ENCODE assay signal across 14 cellular contexts in genomic region chr12:19025582-19025981, GRCh38.
DNase-seq lines count a peak whose midpoint lies in the region; ATAC-seq, FAIRE-seq and TF ChIP-seq lines count a peak whose summit lies in the region.
"Had no signal": no experiment of that assay in that cellular context is flagged by ENCODE, and none has a peak within 500 bp of the region (broad histone marks: within the 10 kb centered on the region; RNA-seq: fewer than 3 reads in every experiment).

No MANE protein-coding gene starts in this region.

- no peak overlapping the region for H3K27ac ChIP-seq in CD8-positive, alpha-beta T cell (ENCODE audit: low read depth, low read length)
- H3K27ac ChIP-seq: 22Rv1, C4-2B had no signal

- H3K4me1 Mint-ChIP-seq in activated naive CD4-positive, alpha-beta T cell treated with anti-CD3 and anti-CD28 coated beads, Interleukin-2, amount 50 U/mL, for 24 hours = no peaks in the 10 kb centered on the region
- H3K4me1 Mint-ChIP-seq in CD8-positive, alpha-beta T cell (ENCODE audit: low read depth) = no peaks in the 10 kb centered on the region

- H3K4me1 ChIP-seq in mucosa of descending colon (ENCODE audit: low read depth) = peaks cover 9% of the 10 kb centered on the region
- H3K4me1 ChIP-seq in CD8-positive, alpha-beta T cell (ENCODE audit: insufficient read depth, low read length) = no peaks in the 10 kb centered on the region

- no peaks in the 10 kb centered on the region for H3K36me3 Mint-ChIP-seq in activated naive CD4-positive, alpha-beta T cell treated with anti-CD3 and anti-CD28 coated beads, Interleukin-2, amount 50 U/mL, for 24 hours
- H3K36me3 Mint-ChIP-seq in activated naive CD4-positive, alpha-beta T cell treated with anti-CD3 and anti-CD28 coated beads, Interleukin-2, amount 50 U/mL, for 72 hours = no peaks in the 10 kb centered on the region
- H3K36me3 Mint-ChIP-seq in CD8-positive, alpha-beta T cell = no peaks in the 10 kb centered on the region

- no peaks in the 10 kb centered on the region for H3K27me3 ChIP-seq in bronchial epithelial cell (ENCODE audit: control insufficient read depth, insufficient read depth, low read length)
- no peaks in the 10 kb centered on the region for H3K27me3 ChIP-seq in CD8-positive, alpha-beta T cell (ENCODE audit: insufficient read depth, low read length)

- no peak for ATAC-seq in activated naive CD4-positive, alpha-beta T cell treated with anti-CD3 and anti-CD28 coated beads, Interleukin-2, amount 50 U/mL, for 72 hours
- ATAC-seq in mucosa of descending colon = peak; percentile 81
- no peak for ATAC-seq in CD8-positive, alpha-beta T cell

- H3K36me3 ChIP-seq in bronchial epithelial cell (ENCODE audit: control insufficient read depth, insufficient read depth, low read length) (no peaks in the 10 kb centered on the region), mucosa of descending colon (ENCODE audit: low read depth) (no peaks in the 10 kb centered on the region)
- no peaks in the 10 kb centered on the region for H3K36me3 ChIP-seq in CD8-positive, alpha-beta T cell (ENCODE audit: insufficient read depth, low read length)

- no peaks in the 10 kb centered on the region for H3K9me3 ChIP-seq in mucosa of descending colon
- H3K9me3 ChIP-seq in CD8-positive, alpha-beta T cell (ENCODE audit: low read length) = no peaks in the 10 kb centered on the region

- H3K27ac Mint-ChIP-seq in activated naive CD4-positive, alpha-beta T cell treated with anti-CD3 and anti-CD28 coated beads, Interleukin-2, amount 50 U/mL, for 24 hours = peak overlapping the region; percentile 65
- H3K27ac Mint-ChIP-seq in activated naive CD4-positive, alpha-beta T cell treated with anti-CD3 and anti-CD28 coated beads, Interleukin-2, amount 50 U/mL, for 72 hours = no peak overlapping the region
- no peak overlapping the region for H3K27ac Mint-ChIP-seq in CD8-positive, alpha-beta T cell

- DNase-seq in activated naive CD4-positive, alpha-beta T cell treated with anti-CD3 and anti-CD28 coated beads, Interleukin-2, amount 50 U/mL, for 72 hours (ENCODE audit: low spot score in 2 of 2) = no peak
- peak; percentile 16 for DNase-seq in bronchial epithelial cell (ENCODE audit: low read depth)
- DNase-seq in mucosa of descending colon = no peak
- DNase-seq in CD8-positive, alpha-beta T cell = no peak
- DNase-seq in hippocampal formation (lab: John Stamatoyannopoulos, UW) = no peak
- DNase-seq in NCI-H526 treated with DMSO at 0.1 percent for 48 hours (lab: John Stamatoyannopoulos, UW) = no peak
- no peak for DNase-seq in NCI-H226
- DNase-seq: COR-L47, HCEC 1CT, NCI-H774, SHP77 treated with DMSO at 0.1 percent for 48 hours had no signal

- H3K4me3 Mint-ChIP-seq in activated naive CD4-positive, alpha-beta T cell treated with anti-CD3 and anti-CD28 coated beads, Interleukin-2, amount 50 U/mL, for 24 hours = no peak overlapping the region
- H3K4me3 Mint-ChIP-seq in CD8-positive, alpha-beta T cell = no peak overlapping the region

- CTCF ChIA-PET in CD8-positive, alpha-beta T cell (lab: Charles Lee) = no interaction called here

- POLR2A ChIA-PET in CD8-positive, alpha-beta T cell (lab: Charles Lee) = no interaction called here

- peaks cover 3% of the 10 kb centered on the region for H3K27me3 Mint-ChIP-seq in activated naive CD4-positive, alpha-beta T cell treated with anti-CD3 and anti-CD28 coated beads, Interleukin-2, amount 50 U/mL, for 24 hours
- H3K27me3 Mint-ChIP-seq in CD8-positive, alpha-beta T cell (ENCODE audit: low read depth) = peaks cover 7% of the 10 kb centered on the region

- H3K4me3 ChIP-seq in bronchial epithelial cell (ENCODE audit: low read depth, low read length) = no peak overlapping the region
- no peak overlapping the region for H3K4me3 ChIP-seq in mucosa of descending colon
- H3K4me3 ChIP-seq in CD8-positive, alpha-beta T cell (ENCODE audit: low read depth, low read length) = no peak overlapping the region

- intact Hi-C loops in mucosa of descending colon (cut with DNase I, micrococcal nuclease) = no loop called here
- intact Hi-C loops in CD8-positive, alpha-beta T cell (cut with DNase I, micrococcal nuclease) = no loop called here

- no peak for TF ChIP-seq CTCF in bronchial epithelial cell (IDR thresholded peaks at IDR 0.05; ENCODE audit: insufficient read depth, low read length, severe bottlenecking)
- no peak for TF ChIP-seq CTCF in mucosa of descending colon (IDR thresholded peaks at IDR 0.05)
- no peak for TF ChIP-seq CTCF in CD8-positive, alpha-beta T cell (IDR thresholded peaks at IDR 0.05)

- FAIRE-seq in bronchial epithelial cell (lab: Jason Lieb, UNC) = no peak

- H3K9me3 Mint-ChIP-seq in activated naive CD4-positive, alpha-beta T cell treated with anti-CD3 and anti-CD28 coated beads, Interleukin-2, amount 50 U/mL, for 24 hours = no peaks in the 10 kb centered on the region
- H3K9me3 Mint-ChIP-seq in activated naive CD4-positive, alpha-beta T cell treated with anti-CD3 and anti-CD28 coated beads, Interleukin-2, amount 50 U/mL, for 72 hours = no peaks in the 10 kb centered on the region
- peaks cover 2% of the 10 kb centered on the region for H3K9me3 Mint-ChIP-seq in CD8-positive, alpha-beta T cell
